In genomic region chr4:9230249-9230648, GRCh38 we compare ENCODE assay signal across 11 cellular contexts. TPM values are rescaled to one million over a fixed set of nuclear protein-coding genes. Genes with fewer than 3 reads are reported as not detected.
DNase-seq lines count a peak whose midpoint lies in the region; ATAC-seq and TF ChIP-seq lines count a peak whose summit lies in the region.
"Not testable (repeated sequence)": the region's sequence is repeated elsewhere in the genome, so short reads cannot be mapped to it uniquely, and the experiment has no call there.
"Had no signal": no experiment of that assay in that cellular context is flagged by ENCODE, and none has a peak within 500 bp of the region (broad histone marks: within the 10 kb centered on the region; RNA-seq: fewer than 3 reads in every experiment).

No MANE protein-coding gene starts in this region.

- not testable (repeated sequence) for H3K4me1 ChIP-seq in spleen, upper lobe of right lung

- not testable (repeated sequence) for H3K36me3 ChIP-seq in spleen, upper lobe of right lung

- H3K36me3 Mint-ChIP-seq in activated CD4-positive, alpha-beta T cell treated with anti-CD3 and anti-CD28 coated beads for 36 hours (ENCODE audit: low read depth); chondrocyte (ENCODE audit: low read depth); neural crest cell (ENCODE audit: low read depth): not testable (repeated sequence)

- H3K9me3 Mint-ChIP-seq in activated CD4-positive, alpha-beta T cell treated with anti-CD3 and anti-CD28 coated beads for 36 hours (ENCODE audit: low read depth); chondrocyte (ENCODE audit: low read depth); neural crest cell: not testable (repeated sequence)

- H3K4me3 ChIP-seq in spleen, upper lobe of right lung: not testable (repeated sequence)

- not testable (repeated sequence) for H3K27ac Mint-ChIP-seq in activated CD4-positive, alpha-beta T cell treated with anti-CD3 and anti-CD28 coated beads for 36 hours; chondrocyte (ENCODE audit: unreplicated experiment); neural crest cell (ENCODE audit: unreplicated experiment)

- not testable (repeated sequence) for H3K9me3 ChIP-seq in spleen, upper lobe of right lung

- H3K27me3 ChIP-seq in spleen (replicated peaks in 1 of 7); upper lobe of right lung: not testable (repeated sequence)

- H3K27ac ChIP-seq in spleen, upper lobe of right lung: not testable (repeated sequence)

- not testable (repeated sequence) for TF ChIP-seq CTCF in chondrocyte (IDR thresholded peaks at IDR 0.05); neural crest cell (conservative IDR thresholded peaks at IDR 0.05); spleen (IDR thresholded peaks at IDR 0.05 in 8 of 11, conservative IDR thresholded peaks at IDR 0.05 in 3 of 11); upper lobe of right lung (IDR thresholded peaks at IDR 0.05)

- not testable (repeated sequence) for H3K4me1 Mint-ChIP-seq in activated CD4-positive, alpha-beta T cell treated with anti-CD3 and anti-CD28 coated beads for 36 hours; chondrocyte (ENCODE audit: low read depth); neural crest cell

- peak; percentile 0 for DNase-seq in activated CD4-positive, alpha-beta T cell treated with anti-CD3 and anti-CD28 coated beads for 36 hours
- DNase-seq in activated CD8-positive, alpha-beta memory T cell treated with anti-CD3 and anti-CD28 coated beads, Interleukin-2, amount 50 U/mL, for 4 hours, result peak; percentile 4
- DNase-seq in chondrocyte (ENCODE audit: low spot score), result peak; percentile 69
- DNase-seq in left ventricle myocardium superior, result peak; percentile 5
- DNase-seq in neural crest cell (ENCODE audit: low read depth, low spot score), result peak; percentile 0
- DNase-seq in spleen, result peak; percentile 65
- peak; percentile 7 for DNase-seq in upper lobe of right lung

- not testable (repeated sequence) for H3K4me3 Mint-ChIP-seq in activated CD4-positive, alpha-beta T cell treated with anti-CD3 and anti-CD28 coated beads for 36 hours; chondrocyte (ENCODE audit: unreplicated experiment); neural crest cell

- POLR2A ChIA-PET in activated CD4-positive, alpha-beta T cell treated with anti-CD3 and anti-CD28 coated beads for 36 hours (lab: Charles Lee), result not testable (repeated sequence)

- TF ChIP-seq POLR2A in spleen (IDR thresholded peaks at IDR 0.05), result not testable (repeated sequence)

- not testable (repeated sequence) for ATAC-seq in activated CD4-positive, alpha-beta T cell treated with anti-CD3 and anti-CD28 coated beads for 36 hours; left ventricle myocardium superior; upper lobe of right lung

- 81 to 96% (median 89%) methylated on average over 4 to 6 of the region's 8 CpGs for WGBS in spleen, 5 donors

- intact Hi-C loops in activated CD4-positive, alpha-beta T cell treated with anti-CD3 and anti-CD28 coated beads for 36 hours (cut with DNase I, micrococcal nuclease); left ventricle myocardium superior (cut with micrococcal nuclease); spleen (cut with DNase I; ENCODE audit: low total_unique reads); upper lobe of right lung (cut with DNase I): not testable (repeated sequence)

- CTCF ChIA-PET in activated CD4-positive, alpha-beta T cell treated with anti-CD3 and anti-CD28 coated beads for 36 hours (lab: Charles Lee), result not testable (repeated sequence)

- H3K27me3 Mint-ChIP-seq in activated CD4-positive, alpha-beta T cell treated with anti-CD3 and anti-CD28 coated beads for 36 hours; chondrocyte (ENCODE audit: low read depth); neural crest cell (ENCODE audit: low read depth): not testable (repeated sequence)

RNA-seq across cellular contexts. Expression of gene USP17L15, which starts 3.9 kb away (rescaled TPM):
- not detected for total RNA-seq in activated CD4-positive, alpha-beta T cell treated with anti-CD3 and anti-CD28 coated beads for 36 hours
- total RNA-seq in chondrocyte, result not detected in 3 replicates
- not detected for total RNA-seq in left ventricle myocardium superior
- not detected in 2 replicates for total RNA-seq in neural crest cell
- total RNA-seq in spleen, result not detected
- polyA plus RNA-seq in spleen, result not detected
- total RNA-seq in upper lobe of right lung, result not detected
- total RNA-seq: CD8-positive, alpha-beta T cell; GM23248 had no signal
- polyA plus RNA-seq: A549, AG04450, GM23248 had no signal

RNA-seq across cellular contexts. Expression of gene USP17L13, which starts 5.6 kb away (rescaled TPM):
- total RNA-seq in activated CD4-positive, alpha-beta T cell treated with anti-CD3 and anti-CD28 coated beads for 36 hours, result not detected
- total RNA-seq in chondrocyte, result not detected in 3 replicates
- not detected for total RNA-seq in left ventricle myocardium superior
- total RNA-seq in neural crest cell, result not detected in 2 replicates
- not detected for total RNA-seq in spleen
- not detected for polyA plus RNA-seq in spleen
- total RNA-seq in upper lobe of right lung, result not detected
- total RNA-seq: CD8-positive, alpha-beta T cell; GM23248 had no signal
- polyA plus RNA-seq: A549, AG04450, GM23248 had no signal

RNA-seq across cellular contexts. Expression of gene USP17L12, which starts 10.3 kb away (rescaled TPM):
- total RNA-seq in activated CD4-positive, alpha-beta T cell treated with anti-CD3 and anti-CD28 coated beads for 36 hours, result not detected
- total RNA-seq in chondrocyte (not detected in 3 replicates), left ventricle myocardium superior (not detected), neural crest cell (not detected in 2 replicates), spleen (not detected), upper lobe of right lung (not detected)
- not detected for polyA plus RNA-seq in spleen
- total RNA-seq: CD8-positive, alpha-beta T cell; GM23248 had no signal
- polyA plus RNA-seq: A549, AG04450, GM23248 had no signal

RNA-seq across cellular contexts. Expression of gene USP17L17, which starts 13.4 kb away (rescaled TPM):
- total RNA-seq in activated CD4-positive, alpha-beta T cell treated with anti-CD3 and anti-CD28 coated beads for 36 hours, result not detected
- total RNA-seq in chondrocyte (not detected in 3 replicates), left ventricle myocardium superior (not detected), neural crest cell (not detected in 2 replicates), spleen (not detected), upper lobe of right lung (not detected)
- not detected for polyA plus RNA-seq in spleen
- total RNA-seq: CD8-positive, alpha-beta T cell; GM23248 had no signal
- polyA plus RNA-seq: A549, AG04450, GM23248 had no signal

RNA-seq across cellular contexts. Expression of gene USP17L11, which starts 15.0 kb away (rescaled TPM):
- under 1 TPM; 0.11 to 0.16 TPM for total RNA-seq in activated CD4-positive, alpha-beta T cell treated with anti-CD3 and anti-CD28 coated beads for 36 hours
- not detected in 3 replicates for total RNA-seq in chondrocyte
- not detected for total RNA-seq in left ventricle myocardium superior
- total RNA-seq in neural crest cell, result not detected in 2 replicates
- total RNA-seq in spleen, result not detected
- not detected for polyA plus RNA-seq in spleen
- total RNA-seq in upper lobe of right lung, result not detected
- total RNA-seq: CD8-positive, alpha-beta T cell; GM23248 had no signal
- polyA plus RNA-seq: A549, AG04450, GM23248 had no signal

Comparison
In these comparisons a context has a peak if more than half of its experiments do, and no peak if none do; other contexts are left out.
1. DNase-seq: peak in every context shown above with its lines; median percentile 69 in chondrocyte; 65 in spleen; 7 in upper lobe of right lung; 5 in left ventricle myocardium superior; 4 in activated CD8-positive, alpha-beta memory T cell treated with anti-CD3 and anti-CD28 coated beads, Interleukin-2, amount 50 U/mL, for 4 hours; 0 in activated CD4-positive, alpha-beta T cell treated with anti-CD3 and anti-CD28 coated beads for 36 hours; 0 in neural crest cell.